In genomic region chr5:148374693-148375360, GRCh38 we compare ENCODE assay signal across 8 cellular contexts. TPM values are rescaled to one million over a fixed set of nuclear protein-coding genes. Genes with fewer than 3 reads are reported as not detected.
DNase-seq lines count a peak whose midpoint lies in the region; ATAC-seq and TF ChIP-seq lines count a peak whose summit lies in the region.

No MANE protein-coding gene starts in this region.

- CTCF ChIA-PET in RWPE1 (lab: Yijun Ruan, JAX): interaction anchor here (0.5 to 1.9 kb wide), 21 partner anchors 15 to 425 kb away, joined by 3 to 10 read pairs (median 4); no protein-coding TSS in a partner anchor

- no peak overlapping the region for H3K27ac ChIP-seq in RWPE1

- ATAC-seq in Right ventricle myocardium inferior: peak; percentile 48
- peak; percentile 91 for ATAC-seq in GM21825 (IDR thresholded peaks at IDR 0.05; ENCODE audit: unreplicated experiment)
- no peak for ATAC-seq in HG03108 (IDR thresholded peaks at IDR 0.05; ENCODE audit: unreplicated experiment)

- H3K4me3 ChIP-seq in Jurkat, Clone E6-1 (ENCODE audit: low read length): no peak overlapping the region

- no peak for DNase-seq in Right ventricle myocardium inferior (ENCODE audit: missing footprints)
- no peak for DNase-seq in cardiac septum (ENCODE audit: low spot score)
- DNase-seq in Jurkat, Clone E6-1 (ENCODE audit: low read depth, low spot score): peak; percentile 42
- DNase-seq in RWPE1 (ENCODE audit: low spot score): peak; percentile 74
- peak; percentile 42 to 67 for DNase-seq in dermis microvascular lymphatic vessel endothelial cell (ENCODE audit: low read depth in 2 of 2)
- DNase-seq in lung microvascular endothelial cell (ENCODE audit: low read depth in 2 of 2): peak; percentile 62 to 72

- POLR2A ChIA-PET in RWPE1 (lab: Yijun Ruan, JAX; ENCODE audit: low non-redundant PET): no interaction called here

- TF ChIP-seq CTCF in RWPE1 (conservative IDR thresholded peaks at IDR 0.05; ENCODE audit: low read depth): peak; percentile 89

- intact Hi-C loops in Right ventricle myocardium inferior (cut with DNase I) (loop anchor here (10.0 kb wide), 1 partner anchor 200 kb away; no protein-coding TSS in a partner anchor), cardiac septum (cut with DNase I) (loop anchor here (5.0 to 10.0 kb wide), 3 partner anchors 42 to 190 kb away; no protein-coding TSS in a partner anchor)

RNA-seq across cellular contexts. Expression of gene FBXO38, which starts 8.9 kb away (rescaled TPM):
- total RNA-seq in Right ventricle myocardium inferior (32.8 TPM), cardiac septum (61.3 TPM), dermis microvascular lymphatic vessel endothelial cell (37.7 and 40.8 TPM in 2 replicates), lung microvascular endothelial cell (33.1 and 55.2 TPM in 2 replicates)
- polyA plus RNA-seq in Jurkat, Clone E6-1 (2012; ENCODE audit: insufficient read depth, insufficient read length): 35.2 TPM

RNA-seq across cellular contexts. Expression of gene SPINK9, which starts 39.5 kb away (rescaled TPM):
- not detected for total RNA-seq in Right ventricle myocardium inferior
- total RNA-seq in cardiac septum: not detected
- not detected for polyA plus RNA-seq in Jurkat, Clone E6-1 (2012; ENCODE audit: insufficient read depth, insufficient read length)
- total RNA-seq in dermis microvascular lymphatic vessel endothelial cell: not detected in 2 replicates
- not detected in 2 replicates for total RNA-seq in lung microvascular endothelial cell

Comparison
In these comparisons a context has a peak if more than half of its experiments do, and no peak if none do; other contexts are left out.
1. DNase-seq: peak in Jurkat, Clone E6-1 (single experiment), RWPE1 (single experiment), dermis microvascular lymphatic vessel endothelial cell (2 of 2) and lung microvascular endothelial cell (2 of 2); none in Right ventricle myocardium inferior (single experiment) and cardiac septum (single experiment).